Comparison of ENCODE assay signal across 21 cellular contexts in the genomic region with DNA sequence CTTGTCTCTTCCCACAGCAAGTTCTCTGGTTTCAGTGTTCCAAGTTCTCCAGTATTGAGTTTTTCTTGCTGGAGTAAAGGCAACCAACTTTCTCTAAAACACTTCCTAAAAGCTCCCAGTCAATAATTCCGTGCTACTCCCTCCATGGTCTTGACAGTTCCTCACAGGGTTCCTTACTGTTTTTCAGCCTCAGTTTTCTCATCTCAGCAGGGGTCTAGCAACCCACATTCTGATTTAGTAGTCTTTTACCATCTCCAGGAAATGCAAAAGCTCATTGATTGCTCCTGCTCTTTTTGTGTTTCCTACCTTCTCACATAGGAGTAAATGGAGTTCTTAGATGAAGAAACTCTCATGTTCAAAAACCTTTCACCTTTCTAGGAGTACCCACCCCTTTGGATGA.
"Had no signal": no experiment of that assay in that cellular context is flagged by ENCODE, and none has a peak within 500 bp of the region (broad histone marks: within the 10 kb centered on the region; RNA-seq: fewer than 3 reads in every experiment).

No MANE protein-coding gene starts in this region.

- H3K36me3 ChIP-seq: neutrophil, ovary, prostate gland, spleen, upper lobe of left lung had no signal

- H3K4me3 Mint-ChIP-seq: activated naive CD4-positive, alpha-beta T cell treated with anti-CD3 and anti-CD28 coated beads for 36 hours; dendritic cell treated with granulocyte-macrophage colony-stimulating factor and Interleukin-4, amounts not matched to agents 40 ng/mL and 50 ng/mL, for 4 days; naive B cell had no signal

- DNase-seq: activated CD4-positive, alpha-beta T cell treated with anti-CD3 and anti-CD28 coated beads for 4 hours; activated CD4-positive, alpha-beta T cell treated with anti-CD3 and anti-CD28 coated beads, Interleukin-2, amount 50 U/mL, for 48 hours; activated CD4-positive, CD25-positive, alpha-beta regulatory T cell; activated CD8-positive, alpha-beta memory T cell treated with anti-CD3 and anti-CD28 coated beads, Interleukin-2, amount 50 U/mL, for 48 hours; activated naive CD4-positive, alpha-beta T cell treated with anti-CD3 and anti-CD28 coated beads for 36 hours; activated T-cell treated with anti-CD3 and anti-CD28 coated beads, Interleukin-2, amount 50 U/mL, for 48 hours; amygdala; body of pancreas; effector CD4-positive, alpha-beta T cell; foreskin keratinocyte; left colon; naive B cell; ovary; spleen; stimulated activated CD4-positive, alpha-beta T cell treated with anti-CD3 and anti-CD28 coated beads, Interleukin-4, amount 100 ng/mL, for 4 hours; stimulated activated naive CD8-positive, alpha-beta T cell treated with anti-CD3 and anti-CD28 coated beads, Interleukin-15, Interleukin-2, amounts not matched to agents 100 U/mL and 50 U/mL, for 24 hours; T-helper 9 cell; upper lobe of left lung had no signal

- H3K36me3 Mint-ChIP-seq: naive B cell had no signal

- H3K9me3 ChIP-seq: body of pancreas, neutrophil, ovary, prostate gland, upper lobe of left lung had no signal

- ATAC-seq: body of pancreas; foreskin keratinocyte; left colon; stimulated activated naive CD8-positive, alpha-beta T cell treated with anti-CD3 and anti-CD28 coated beads, Interleukin-15, Interleukin-2, amounts not matched to agents 100 U/mL and 50 U/mL, for 24 hours had no signal

- H3K9me3 Mint-ChIP-seq: dendritic cell treated with granulocyte-macrophage colony-stimulating factor and Interleukin-4, amounts not matched to agents 40 ng/mL and 50 ng/mL, for 4 days had no signal

- H3K27me3 Mint-ChIP-seq: dendritic cell treated with granulocyte-macrophage colony-stimulating factor and Interleukin-4, amounts not matched to agents 40 ng/mL and 50 ng/mL, for 4 days; naive B cell had no signal

- H3K27me3 ChIP-seq: body of pancreas, foreskin keratinocyte, neutrophil, ovary, spleen, upper lobe of left lung had no signal

- H3K27ac ChIP-seq: body of pancreas, foreskin keratinocyte, neutrophil, ovary, prostate gland, spleen, upper lobe of left lung had no signal

- H3K4me1 Mint-ChIP-seq: naive B cell had no signal

- H3K27ac Mint-ChIP-seq: activated naive CD4-positive, alpha-beta T cell treated with anti-CD3 and anti-CD28 coated beads for 36 hours; dendritic cell treated with granulocyte-macrophage colony-stimulating factor and Interleukin-4, amounts not matched to agents 40 ng/mL and 50 ng/mL, for 4 days; naive B cell had no signal

- H3K4me1 ChIP-seq: body of pancreas, foreskin keratinocyte, prostate gland, spleen, upper lobe of left lung had no signal

- H3K4me3 ChIP-seq: body of pancreas, ovary, prostate gland, spleen, upper lobe of left lung had no signal
